ENCODE assay signal across 1 cellular context in genomic region chr5:73302797-73303138, GRCh38.
TF ChIP-seq lines count a peak whose summit lies in the region.

No MANE protein-coding gene starts in this region.

TF ChIP-seq in SK-N-SH treated with all-trans-retinoic acid at 6 μM for 48 hours, 23 proteins besides CTCF, POLR2A, EP300 and RAD21 (continued from another document):
- no peak for TF ChIP-seq POU6F1 (CRISPR knock-in tag; IDR thresholded peaks at IDR 0.05; ENCODE audit: borderline replicate concordance, low read depth)
